ENCODE assay signal across 8 cellular contexts in the genomic region with DNA sequence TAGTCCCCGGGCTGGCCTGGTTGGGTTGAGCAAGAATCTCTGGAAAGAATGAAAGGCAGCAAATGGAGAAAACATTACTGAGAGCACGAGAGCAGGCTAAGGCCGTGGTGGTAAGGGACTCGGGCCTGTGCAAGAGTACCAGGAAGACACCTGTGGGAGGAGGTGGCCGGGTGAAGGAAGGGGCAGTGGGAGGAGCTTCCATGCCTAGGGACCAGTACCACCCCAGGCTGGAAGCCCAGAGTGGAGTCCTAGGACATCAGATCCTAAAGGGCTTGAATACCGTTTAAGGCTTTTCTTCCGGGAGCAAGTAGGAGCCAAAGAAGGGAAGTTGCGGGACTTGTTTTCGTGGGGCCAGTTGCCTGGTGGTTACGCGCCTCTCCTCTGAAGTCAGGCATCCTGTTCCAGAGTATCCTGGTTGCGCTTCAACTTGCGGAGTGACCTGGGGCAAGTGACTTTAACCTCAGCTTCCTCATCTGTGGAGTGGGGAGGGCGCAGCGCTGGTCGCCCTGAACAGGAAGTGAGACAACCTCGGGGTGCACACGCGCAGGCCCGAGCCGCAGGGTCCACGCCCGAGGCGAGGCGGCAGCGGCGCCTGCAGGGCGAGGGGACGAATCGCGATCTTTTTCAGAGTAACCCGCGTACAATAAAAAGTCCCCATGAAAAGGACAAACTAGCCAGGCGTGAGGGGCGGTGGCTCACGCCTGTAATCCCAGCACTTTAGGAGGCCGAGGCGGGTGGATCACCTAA. TPM values are rescaled to one million over a fixed set of nuclear protein-coding genes. Genes with fewer than 3 reads are reported as not detected.
DNase-seq lines count a peak whose midpoint lies in the region; ATAC-seq and TF ChIP-seq lines count a peak whose summit lies in the region.

No MANE protein-coding gene starts in this region.

- H3K36me3 ChIP-seq in SJCRH30 (peaks cover under 1% of the 10 kb centered on the region; the same call in 1 of the 2 replicates), testis (ENCODE audit: low read depth, missing control alignments) (no peaks in the 10 kb centered on the region)

- TF ChIP-seq CTCF in LNCAP (IDR thresholded peaks at IDR 0.05) (peak; percentile 58), omental fat pad (IDR thresholded peaks at IDR 0.05) (no peak), testis (IDR thresholded peaks at IDR 0.05) (peak; percentile 63 to 76 (median 69))

- peaks cover 29% of the 10 kb centered on the region for H3K4me1 Mint-ChIP-seq in activated naive CD4-positive, alpha-beta T cell treated with anti-CD3 and anti-CD28 coated beads for 36 hours (ENCODE audit: low read depth)

- H3K27ac Mint-ChIP-seq in activated naive CD4-positive, alpha-beta T cell treated with anti-CD3 and anti-CD28 coated beads for 36 hours = peak overlapping the region; percentile 94

- H3K4me3 Mint-ChIP-seq in activated naive CD4-positive, alpha-beta T cell treated with anti-CD3 and anti-CD28 coated beads for 36 hours = peak overlapping the region; percentile 87

- ATAC-seq in GM21723 (IDR thresholded peaks at IDR 0.05; ENCODE audit: unreplicated experiment) = peak; percentile 72
- peak; percentile 67 for ATAC-seq in omental fat pad (ENCODE audit: low FRiP score)

- H3K4me3 ChIP-seq in SJCRH30 = peak overlapping the region; percentile 80
- H3K4me3 ChIP-seq in testis = peak overlapping the region; percentile 93 to 97

- no peaks in the 10 kb centered on the region for H3K9me3 Mint-ChIP-seq in activated naive CD4-positive, alpha-beta T cell treated with anti-CD3 and anti-CD28 coated beads for 36 hours

- no peak for TF ChIP-seq POLR2A in testis (IDR thresholded peaks at IDR 0.05)

- H3K27me3 ChIP-seq in SJCRH30 (no peaks in the 10 kb centered on the region), testis (no peaks in the 10 kb centered on the region)

- H3K4me1 ChIP-seq in SJCRH30 (peaks cover 3% of the 10 kb centered on the region), testis (peaks cover 19% of the 10 kb centered on the region)

- H3K9me3 ChIP-seq in SJCRH30 (replicated peaks) = no peaks in the 10 kb centered on the region
- H3K9me3 ChIP-seq in testis = no peaks in the 10 kb centered on the region

- DNase-seq in EL = peak; percentile 88
- DNase-seq in SJCRH30 = no peak
- DNase-seq in activated naive CD4-positive, alpha-beta T cell treated with anti-CD3 and anti-CD28 coated beads for 36 hours = peak; percentile 84
- peak; percentile 60 for DNase-seq in globus pallidus (ENCODE audit: low spot score)
- DNase-seq in omental fat pad (ENCODE audit: low spot score) = peak; percentile 37
- peak; percentile 85 for DNase-seq in testis

- WGBS in testis, 2 donors = 3 to 8% methylated on average over 38 of the region's 38 CpGs

- H3K27ac ChIP-seq in SJCRH30 (peak overlapping the region; percentile 62), testis (peak overlapping the region; percentile 87 to 95)

- CTCF ChIA-PET in activated naive CD4-positive, alpha-beta T cell treated with anti-CD3 and anti-CD28 coated beads for 36 hours (lab: Charles Lee) = interaction anchor here (0.9 to 2.2 kb wide), 4 partner anchors 32 to 327 kb away, joined by 3 to 9 read pairs (median 6); partner anchors contain the start of gene PTK6

- peaks cover 18% of the 10 kb centered on the region for H3K36me3 Mint-ChIP-seq in activated naive CD4-positive, alpha-beta T cell treated with anti-CD3 and anti-CD28 coated beads for 36 hours (ENCODE audit: low read depth)

- H3K27me3 Mint-ChIP-seq in activated naive CD4-positive, alpha-beta T cell treated with anti-CD3 and anti-CD28 coated beads for 36 hours (ENCODE audit: low read depth) = no peaks in the 10 kb centered on the region

- intact Hi-C loops in activated naive CD4-positive, alpha-beta T cell treated with anti-CD3 and anti-CD28 coated beads for 36 hours (cut with micrococcal nuclease) = loop anchor here (1.0 to 2.0 kb wide), 7 partner anchors 78 to 326 kb away; partner anchors contain the start of genes GMEB2, LIME1, RTEL1 and UCKL1
- intact Hi-C loops in testis (cut with DNase I; ENCODE audit: low total_unique reads) = no loop called here

RNA-seq across cellular contexts. Expression of gene TPD52L2, which starts 1.1 kb away (rescaled TPM):
- total RNA-seq in SJCRH30 (2014; rRNA removed; shearing (Covaris generic)) = 96.4 and 105 TPM in 2 replicates
- 10 to 100 TPM; 38.2 to 38.9 TPM for total RNA-seq in activated naive CD4-positive, alpha-beta T cell treated with anti-CD3 and anti-CD28 coated beads for 36 hours
- total RNA-seq in omental fat pad (100 to 1,000 TPM; 102 to 131 (median 113) TPM), testis (100 to 1,000 TPM; 100 to 132 TPM)
- polyA plus RNA-seq in testis (ENCODE audit: insufficient read depth, low read depth, low replicate concordance) = 89.9 TPM

RNA-seq across cellular contexts. Expression of gene ABHD16B, which starts 2.7 kb away (rescaled TPM):
- total RNA-seq in SJCRH30 (2014; rRNA removed; shearing (Covaris generic)) = not detected in 2 replicates
- total RNA-seq in activated naive CD4-positive, alpha-beta T cell treated with anti-CD3 and anti-CD28 coated beads for 36 hours = not detected
- total RNA-seq in omental fat pad (not detected), testis (10 to 100 TPM; 13.8 to 20.9 TPM)
- 10.8 TPM for polyA plus RNA-seq in testis (ENCODE audit: insufficient read depth, low read depth, low replicate concordance)

RNA-seq across cellular contexts. Expression of gene DNAJC5, which starts 31.0 kb away (rescaled TPM):
- total RNA-seq in SJCRH30 (2014; rRNA removed; shearing (Covaris generic)) = 79.6 and 81.1 TPM in 2 replicates
- total RNA-seq in activated naive CD4-positive, alpha-beta T cell treated with anti-CD3 and anti-CD28 coated beads for 36 hours = 10 to 100 TPM; 19.4 to 19.5 TPM
- total RNA-seq in omental fat pad = 10 to 100 TPM; 29.9 to 56.3 (median 45.4) TPM
- total RNA-seq in testis = 10 to 100 TPM; 58.2 to 64.8 TPM
- polyA plus RNA-seq in testis (ENCODE audit: insufficient read depth, low read depth, low replicate concordance) = 35.6 TPM

RNA-seq across cellular contexts. Expression of gene ZBTB46, which starts 32.9 kb away (rescaled TPM):
- total RNA-seq in SJCRH30 (2014; rRNA removed; shearing (Covaris generic)) = 4.0 and 5.0 TPM in 2 replicates
- total RNA-seq in activated naive CD4-positive, alpha-beta T cell treated with anti-CD3 and anti-CD28 coated beads for 36 hours = under 1 TPM; 0.17 to 0.20 TPM
- 10 to 100 TPM; 11.1 to 65.3 (median 17.8) TPM for total RNA-seq in omental fat pad
- total RNA-seq in testis = 10 to 100 TPM; 12.5 to 15.4 TPM
- polyA plus RNA-seq in testis (ENCODE audit: insufficient read depth, low read depth, low replicate concordance) = 5.2 TPM

Comparison
In these comparisons a context has a peak if more than half of its experiments do, and no peak if none do; other contexts are left out.
1. DNase-seq: peak in EL (single experiment), activated naive CD4-positive, alpha-beta T cell treated with anti-CD3 and anti-CD28 coated beads for 36 hours (single experiment), globus pallidus (single experiment), omental fat pad (single experiment) and testis (single experiment); none in SJCRH30 (0 of 2).
2. CTCF ChIP-seq: peak in LNCAP (single experiment) and testis (3 of 3); none in omental fat pad (0 of 3).
3. RNA of gene ABHD16B, which starts 2.7 kb away (total RNA-seq): 13.8 to 20.9 TPM in testis; not detected in activated naive CD4-positive, alpha-beta T cell treated with anti-CD3 and anti-CD28 coated beads for 36 hours, not detected in SJCRH30 and not detected in omental fat pad; every median in the first group is over 10 times any median in the second.